Comparison of ENCODE assay signal across 1 cellular context in the genomic region with DNA sequence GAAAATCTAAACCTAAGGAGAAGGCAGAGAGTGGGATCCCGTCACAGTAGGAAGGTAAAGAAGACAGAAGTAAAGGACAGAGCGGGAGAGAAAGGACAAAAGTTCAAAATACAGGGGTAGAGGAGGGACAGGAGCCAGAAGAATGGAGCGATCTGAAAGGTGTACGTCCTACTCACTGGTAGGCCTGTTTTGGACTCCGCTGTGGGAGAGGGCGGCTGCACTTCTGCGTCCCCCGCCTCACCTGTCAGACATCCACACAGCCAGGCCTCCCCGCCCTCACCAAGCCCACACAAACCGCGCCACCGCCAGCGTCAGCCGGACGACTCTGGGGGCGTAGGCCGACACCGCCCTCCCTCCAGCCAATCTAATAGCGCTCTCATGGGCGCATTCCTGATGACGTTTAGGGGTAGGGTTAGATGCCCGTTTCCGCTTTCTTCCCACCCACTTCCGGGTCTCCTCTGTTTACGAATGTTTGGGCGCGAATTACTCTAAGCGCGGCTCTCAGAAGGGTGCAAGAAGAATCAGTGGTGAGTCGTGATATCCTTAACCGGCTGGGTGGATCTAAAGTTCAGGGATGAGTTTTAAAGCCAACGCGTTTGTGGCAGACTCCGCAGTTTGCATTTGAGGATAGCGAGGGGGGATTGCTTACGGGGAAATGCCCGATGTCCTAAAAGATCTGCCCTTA.
A peak's percentile ranks its signal among the peaks of the same experiment; 100 is the strongest.
TF ChIP-seq lines count a peak whose summit lies in the region.

A gene with protein sequence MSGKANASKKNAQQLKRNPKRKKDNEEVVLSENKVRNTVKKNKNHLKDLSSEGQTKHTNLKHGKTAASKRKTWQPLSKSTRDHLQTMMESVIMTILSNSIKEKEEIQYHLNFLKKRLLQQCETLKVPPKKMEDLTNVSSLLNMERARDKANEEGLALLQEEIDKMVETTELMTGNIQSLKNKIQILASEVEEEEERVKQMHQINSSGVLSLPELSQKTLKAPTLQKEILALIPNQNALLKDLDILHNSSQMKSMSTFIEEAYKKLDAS (plus strand): TSS at position 444 of the 685 bp plus-strand sequence. CDS start 6,807 bp downstream, outside the sequence.
MMUT (minus strand) TSS at position 327 of the 685 bp plus-strand sequence. CDS start 3,787 bp downstream, outside the sequence.

TF ChIP-seq in GM12878, 131 proteins besides CTCF, POLR2A, EP300 and RAD21 (continued from another document and continues in another):
- TF ChIP-seq KLF5 (IDR thresholded peaks at IDR 0.05; ENCODE audit: partially characterized antibody) (peak; percentile 88), WRNIP1 (IDR thresholded peaks at IDR 0.05; ENCODE audit: borderline replicate concordance, low read depth, low read length) (no peak), EZH2 (IDR thresholded peaks at IDR 0.05; ENCODE audit: borderline replicate concordance, control insufficient read depth, low read depth, low read length) (no peak), SIX5 (IDR thresholded peaks at IDR 0.05; ENCODE audit: low read depth, low read length, severe bottlenecking) (peak; percentile 56), MLLT1 (IDR thresholded peaks at IDR 0.05) (peak; percentile 73), NBN (IDR thresholded peaks at IDR 0.05) (peak; percentile 95), RCOR1 (conservative IDR thresholded peaks at IDR 0.05; ENCODE audit: low read depth, low read length) (no peak), SPI1 (IDR thresholded peaks at IDR 0.05; ENCODE audit: borderline replicate concordance, insufficient read depth, low read depth, low read length) (peak; percentile 69), SP1 (IDR thresholded peaks at IDR 0.05; ENCODE audit: low read depth, low read length) (peak; percentile 92), DPF2 (IDR thresholded peaks at IDR 0.05) (peak; percentile 18; the same call in 1 of the 2 replicates), MEF2A (IDR thresholded peaks at IDR 0.05; ENCODE audit: insufficient read depth, low read depth, low read length) (0 out of 2 replicates have a peak, but pooled peaks have one; percentile 43), RFX5 (IDR thresholded peaks at IDR 0.05; ENCODE audit: low read depth, low read length) (peak; percentile 65; the same call in 1 of the 2 replicates), SMAD5 (IDR thresholded peaks at IDR 0.05; ENCODE audit: low read depth) (no peak), BACH1 (IDR thresholded peaks at IDR 0.05; ENCODE audit: borderline replicate concordance) (peak; percentile 47; the same call in 1 of the 2 replicates), NFIC (IDR thresholded peaks at IDR 0.05; ENCODE audit: low read depth, low read length) (0 out of 2 replicates have a peak, but pooled peaks have one; percentile 46), GABPA (IDR thresholded peaks at IDR 0.05; ENCODE audit: low read depth) (peak; percentile 97), BMI1 (IDR thresholded peaks at IDR 0.05; ENCODE audit: borderline replicate concordance) (no peak), CEBPB (IDR thresholded peaks at IDR 0.05; ENCODE audit: borderline replicate concordance in 1 of 2, low read depth in 2 of 2, low read length in 2 of 2) (no peak; a peak in 1 of 4 replicates), TARDBP (IDR thresholded peaks at IDR 0.05; ENCODE audit: borderline replicate concordance) (no peak), LARP7 (IDR thresholded peaks at IDR 0.05) (0 out of 2 replicates have a peak, but pooled peaks have one; percentile 28), TBL1XR1 (IDR thresholded peaks at IDR 0.05; ENCODE audit: low read depth, low read length) (0 out of 2 replicates have a peak, but pooled peaks have one; percentile 39), ZBTB33 (IDR thresholded peaks at IDR 0.05) (no peak), CBX5 (IDR thresholded peaks at IDR 0.05; ENCODE audit: low read depth) (0 out of 2 replicates have a peak, but pooled peaks have one; percentile 30), CHD2 (IDR thresholded peaks at IDR 0.05; ENCODE audit: borderline replicate concordance, low read depth, low read length) (peak; percentile 74; the same call in 1 of the 2 replicates), NR2C1 (IDR thresholded peaks at IDR 0.05) (peak; percentile 89), GATAD2B (conservative IDR thresholded peaks at IDR 0.05; ENCODE audit: low read depth) (peak; percentile 75), RELA (IDR thresholded peaks at IDR 0.05; ENCODE audit: borderline replicate concordance, partially characterized antibody) (peak; percentile 35), SRF (IDR thresholded peaks at IDR 0.05; ENCODE audit: low read depth in 2 of 2, low read length in 2 of 2) (peak in 1 of 2 experiments; percentile 83; a peak in 1 of 4 replicates), HDGF (IDR thresholded peaks at IDR 0.05) (peak; percentile 81), IKZF2 (IDR thresholded peaks at IDR 0.05) (no peak)
- TF ChIP-seq, protein P1, sequence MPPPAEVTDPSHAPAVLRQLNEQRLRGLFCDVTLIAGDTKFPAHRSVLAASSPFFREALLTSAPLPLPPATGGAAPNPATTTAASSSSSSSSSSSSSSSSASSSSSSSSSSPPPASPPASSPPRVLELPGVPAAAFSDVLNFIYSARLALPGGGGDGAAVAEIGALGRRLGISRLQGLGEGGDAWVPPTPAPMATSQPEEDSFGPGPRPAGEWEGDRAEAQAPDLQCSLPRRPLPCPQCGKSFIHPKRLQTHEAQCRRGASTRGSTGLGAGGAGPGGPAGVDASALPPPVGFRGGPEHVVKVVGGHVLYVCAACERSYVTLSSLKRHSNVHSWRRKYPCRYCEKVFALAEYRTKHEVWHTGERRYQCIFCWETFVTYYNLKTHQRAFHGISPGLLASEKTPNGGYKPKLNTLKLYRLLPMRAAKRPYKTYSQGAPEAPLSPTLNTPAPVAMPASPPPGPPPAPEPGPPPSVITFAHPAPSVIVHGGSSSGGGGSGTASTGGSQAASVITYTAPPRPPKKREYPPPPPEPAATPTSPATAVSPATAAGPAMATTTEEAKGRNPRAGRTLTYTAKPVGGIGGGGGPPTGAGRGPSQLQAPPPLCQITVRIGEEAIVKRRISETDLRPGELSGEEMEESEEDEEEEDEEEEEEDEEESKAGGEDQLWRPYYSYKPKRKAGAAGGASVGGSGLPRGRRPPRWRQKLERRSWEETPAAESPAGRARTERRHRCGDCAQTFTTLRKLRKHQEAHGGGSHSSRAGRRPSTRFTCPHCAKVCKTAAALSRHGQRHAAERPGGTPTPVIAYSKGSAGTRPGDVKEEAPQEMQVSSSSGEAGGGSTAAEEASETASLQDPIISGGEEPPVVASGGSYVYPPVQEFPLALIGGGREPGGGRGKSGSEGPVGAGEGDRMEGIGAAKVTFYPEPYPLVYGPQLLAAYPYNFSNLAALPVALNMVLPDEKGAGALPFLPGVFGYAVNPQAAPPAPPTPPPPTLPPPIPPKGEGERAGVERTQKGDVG (CRISPR knock-in tag; IDR thresholded peaks at IDR 0.05): no peak
- TF ChIP-seq, protein P2, sequence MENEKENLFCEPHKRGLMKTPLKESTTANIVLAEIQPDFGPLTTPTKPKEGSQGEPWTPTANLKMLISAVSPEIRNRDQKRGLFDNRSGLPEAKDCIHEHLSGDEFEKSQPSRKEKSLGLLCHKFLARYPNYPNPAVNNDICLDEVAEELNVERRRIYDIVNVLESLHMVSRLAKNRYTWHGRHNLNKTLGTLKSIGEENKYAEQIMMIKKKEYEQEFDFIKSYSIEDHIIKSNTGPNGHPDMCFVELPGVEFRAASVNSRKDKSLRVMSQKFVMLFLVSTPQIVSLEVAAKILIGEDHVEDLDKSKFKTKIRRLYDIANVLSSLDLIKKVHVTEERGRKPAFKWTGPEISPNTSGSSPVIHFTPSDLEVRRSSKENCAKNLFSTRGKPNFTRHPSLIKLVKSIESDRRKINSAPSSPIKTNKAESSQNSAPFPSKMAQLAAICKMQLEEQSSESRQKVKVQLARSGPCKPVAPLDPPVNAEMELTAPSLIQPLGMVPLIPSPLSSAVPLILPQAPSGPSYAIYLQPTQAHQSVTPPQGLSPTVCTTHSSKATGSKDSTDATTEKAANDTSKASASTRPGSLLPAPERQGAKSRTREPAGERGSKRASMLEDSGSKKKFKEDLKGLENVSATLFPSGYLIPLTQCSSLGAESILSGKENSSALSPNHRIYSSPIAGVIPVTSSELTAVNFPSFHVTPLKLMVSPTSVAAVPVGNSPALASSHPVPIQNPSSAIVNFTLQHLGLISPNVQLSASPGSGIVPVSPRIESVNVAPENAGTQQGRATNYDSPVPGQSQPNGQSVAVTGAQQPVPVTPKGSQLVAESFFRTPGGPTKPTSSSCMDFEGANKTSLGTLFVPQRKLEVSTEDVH (IDR thresholded peaks at IDR 0.05; ENCODE audit: low read depth, partially characterized antibody): peak; percentile 83
- TF ChIP-seq, protein P3, sequence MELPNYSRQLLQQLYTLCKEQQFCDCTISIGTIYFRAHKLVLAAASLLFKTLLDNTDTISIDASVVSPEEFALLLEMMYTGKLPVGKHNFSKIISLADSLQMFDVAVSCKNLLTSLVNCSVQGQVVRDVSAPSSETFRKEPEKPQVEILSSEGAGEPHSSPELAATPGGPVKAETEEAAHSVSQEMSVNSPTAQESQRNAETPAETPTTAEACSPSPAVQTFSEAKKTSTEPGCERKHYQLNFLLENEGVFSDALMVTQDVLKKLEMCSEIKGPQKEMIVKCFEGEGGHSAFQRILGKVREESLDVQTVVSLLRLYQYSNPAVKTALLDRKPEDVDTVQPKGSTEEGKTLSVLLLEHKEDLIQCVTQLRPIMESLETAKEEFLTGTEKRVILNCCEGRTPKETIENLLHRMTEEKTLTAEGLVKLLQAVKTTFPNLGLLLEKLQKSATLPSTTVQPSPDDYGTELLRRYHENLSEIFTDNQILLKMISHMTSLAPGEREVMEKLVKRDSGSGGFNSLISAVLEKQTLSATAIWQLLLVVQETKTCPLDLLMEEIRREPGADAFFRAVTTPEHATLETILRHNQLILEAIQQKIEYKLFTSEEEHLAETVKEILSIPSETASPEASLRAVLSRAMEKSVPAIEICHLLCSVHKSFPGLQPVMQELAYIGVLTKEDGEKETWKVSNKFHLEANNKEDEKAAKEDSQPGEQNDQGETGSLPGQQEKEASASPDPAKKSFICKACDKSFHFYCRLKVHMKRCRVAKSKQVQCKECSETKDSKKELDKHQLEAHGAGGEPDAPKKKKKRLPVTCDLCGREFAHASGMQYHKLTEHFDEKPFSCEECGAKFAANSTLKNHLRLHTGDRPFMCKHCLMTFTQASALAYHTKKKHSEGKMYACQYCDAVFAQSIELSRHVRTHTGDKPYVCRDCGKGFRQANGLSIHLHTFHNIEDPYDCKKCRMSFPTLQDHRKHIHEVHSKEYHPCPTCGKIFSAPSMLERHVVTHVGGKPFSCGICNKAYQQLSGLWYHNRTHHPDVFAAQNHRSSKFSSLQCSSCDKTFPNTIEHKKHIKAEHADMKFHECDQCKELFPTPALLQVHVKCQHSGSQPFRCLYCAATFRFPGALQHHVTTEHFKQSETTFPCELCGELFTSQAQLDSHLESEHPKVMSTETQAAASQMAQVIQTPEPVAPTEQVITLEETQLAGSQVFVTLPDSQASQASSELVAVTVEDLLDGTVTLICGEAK (IDR thresholded peaks at IDR 0.05; ENCODE audit: borderline replicate concordance): peak; percentile 95
- TF ChIP-seq, protein P4, sequence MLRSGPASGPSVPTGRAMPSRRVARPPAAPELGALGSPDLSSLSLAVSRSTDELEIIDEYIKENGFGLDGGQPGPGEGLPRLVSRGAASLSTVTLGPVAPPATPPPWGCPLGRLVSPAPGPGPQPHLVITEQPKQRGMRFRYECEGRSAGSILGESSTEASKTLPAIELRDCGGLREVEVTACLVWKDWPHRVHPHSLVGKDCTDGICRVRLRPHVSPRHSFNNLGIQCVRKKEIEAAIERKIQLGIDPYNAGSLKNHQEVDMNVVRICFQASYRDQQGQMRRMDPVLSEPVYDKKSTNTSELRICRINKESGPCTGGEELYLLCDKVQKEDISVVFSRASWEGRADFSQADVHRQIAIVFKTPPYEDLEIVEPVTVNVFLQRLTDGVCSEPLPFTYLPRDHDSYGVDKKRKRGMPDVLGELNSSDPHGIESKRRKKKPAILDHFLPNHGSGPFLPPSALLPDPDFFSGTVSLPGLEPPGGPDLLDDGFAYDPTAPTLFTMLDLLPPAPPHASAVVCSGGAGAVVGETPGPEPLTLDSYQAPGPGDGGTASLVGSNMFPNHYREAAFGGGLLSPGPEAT (IDR thresholded peaks at IDR 0.05; ENCODE audit: low read depth): peak; percentile 97
- TF ChIP-seq, protein P5, sequence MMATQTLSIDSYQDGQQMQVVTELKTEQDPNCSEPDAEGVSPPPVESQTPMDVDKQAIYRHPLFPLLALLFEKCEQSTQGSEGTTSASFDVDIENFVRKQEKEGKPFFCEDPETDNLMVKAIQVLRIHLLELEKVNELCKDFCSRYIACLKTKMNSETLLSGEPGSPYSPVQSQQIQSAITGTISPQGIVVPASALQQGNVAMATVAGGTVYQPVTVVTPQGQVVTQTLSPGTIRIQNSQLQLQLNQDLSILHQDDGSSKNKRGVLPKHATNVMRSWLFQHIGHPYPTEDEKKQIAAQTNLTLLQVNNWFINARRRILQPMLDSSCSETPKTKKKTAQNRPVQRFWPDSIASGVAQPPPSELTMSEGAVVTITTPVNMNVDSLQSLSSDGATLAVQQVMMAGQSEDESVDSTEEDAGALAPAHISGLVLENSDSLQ (IDR thresholded peaks at IDR 0.05): peak; percentile 81
